Comparison of ENCODE assay signal across 19 cellular contexts in the genomic region with DNA sequence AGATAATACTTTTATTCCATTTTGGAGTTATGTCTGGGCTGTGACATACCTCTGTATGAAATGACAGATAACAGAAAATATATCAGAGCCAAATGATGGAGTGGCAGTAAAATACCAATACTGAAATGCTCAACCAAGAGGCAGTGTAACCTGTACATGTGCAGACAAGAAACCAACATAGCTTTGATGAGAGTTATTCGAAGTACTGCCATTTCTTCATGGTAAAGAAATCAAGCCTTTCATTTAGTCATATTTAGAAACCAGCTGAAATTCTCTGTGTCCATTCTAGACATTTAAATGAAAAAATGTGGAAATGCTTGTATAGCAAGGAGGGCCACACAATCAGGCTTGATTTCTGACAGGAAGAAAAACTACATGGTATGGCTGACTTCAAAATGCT.
DNase-seq lines count a peak whose midpoint lies in the region; ATAC-seq, FAIRE-seq and TF ChIP-seq lines count a peak whose summit lies in the region.
"Had no signal": no experiment of that assay in that cellular context is flagged by ENCODE, and none has a peak within 500 bp of the region (broad histone marks: within the 10 kb centered on the region; RNA-seq: fewer than 3 reads in every experiment).

No MANE protein-coding gene starts in this region.

- peaks cover 0 to 2% of the 10 kb centered on the region in 2 donors for H3K9me3 ChIP-seq in neuronal stem cell (replicated peaks in 1 of 2; ENCODE audit: control insufficient read depth in 2 of 2, insufficient read depth in 1 of 2, low read depth in 1 of 2, low read length in 2 of 2)

- H3K4me2 ChIP-seq in neuronal stem cell (ENCODE audit: insufficient read depth, low read length, poor library complexity, severe bottlenecking): no peak overlapping the region

- H4K8ac ChIP-seq in neuronal stem cell (ENCODE audit: low read depth, low read length): no peak overlapping the region

- H3K4me3 ChIP-seq in bronchial epithelial cell (ENCODE audit: low read depth, low read length) (no peak overlapping the region), neuronal stem cell (ENCODE audit: low read length in 2 of 2) (no peak overlapping the region)
- H3K4me3 ChIP-seq: GM23248 had no signal

- ATAC-seq in foreskin keratinocyte (no peak), HG02973 (IDR thresholded peaks at IDR 0.05; ENCODE audit: unreplicated experiment) (no peak)
- no peak for ATAC-seq in activated T-cell treated with anti-CD3 and anti-CD28 coated beads, Interleukin-2, amount 50 U/mL, for 72 hours (replicated peaks in 1 of 2)

- peaks cover 14% of the 10 kb centered on the region for H3K36me3 Mint-ChIP-seq in Calu3 (ENCODE audit: insufficient read depth, unreplicated experiment)
- no peaks in the 10 kb centered on the region for H3K36me3 Mint-ChIP-seq in activated T-cell treated with anti-CD3 and anti-CD28 coated beads, Interleukin-2, amount 50 U/mL, for 72 hours (ENCODE audit: insufficient read depth in 2 of 2)
- H3K36me3 Mint-ChIP-seq: CD4-positive, alpha-beta memory T cell had no signal

- H2AK5ac ChIP-seq in neuronal stem cell (ENCODE audit: low read depth, low read length): no peak overlapping the region

- H2BK12ac ChIP-seq in neuronal stem cell (ENCODE audit: low read length): no peak overlapping the region

- DNase-seq in Calu3 (no peak), bronchial epithelial cell (ENCODE audit: low read depth) (peak; percentile 56), foreskin keratinocyte (peak; percentile 13 to 52), neuronal stem cell (ENCODE audit: low spot score) (no peak), erythroblast (lab: John Stamatoyannopoulos, UW) (no peak)
- no peak for DNase-seq in activated T-cell treated with anti-CD3 and anti-CD28 coated beads, Interleukin-2, amount 50 U/mL, for 72 hours
- DNase-seq: C1 segment of cervical spinal cord; CD4-positive, alpha-beta memory T cell; COR-L47; DMS153; DMS79 treated with DMSO at 0.1 percent for 48 hours; GF-D8; GM23248; H7; HCEC 1CT had no signal

- FAIRE-seq in bronchial epithelial cell (lab: Jason Lieb, UNC): no peak
- FAIRE-seq: GM12891, GM18507, H1 had no signal

- H2BK15ac ChIP-seq in neuronal stem cell (ENCODE audit: low read length): no peak overlapping the region

- CTCF ChIA-PET in Calu3 (lab: Charles Lee): interaction anchor here (1.1 kb wide), 1 partner anchor 249 kb away, joined by 3 read pairs; no protein-coding TSS in a partner anchor

- intact Hi-C loops in Calu3 (cut with micrococcal nuclease; ENCODE audit: unreplicated experiment): loop anchor here (2.0 to 10.0 kb wide), 4 partner anchors 129 to 381 kb away; a partner anchor contains a TSS

- no peak overlapping the region for H3K4me3 Mint-ChIP-seq in Calu3 (ENCODE audit: low read depth, unreplicated experiment)
- no peak overlapping the region for H3K4me3 Mint-ChIP-seq in activated T-cell treated with anti-CD3 and anti-CD28 coated beads, Interleukin-2, amount 50 U/mL, for 72 hours
- H3K4me3 Mint-ChIP-seq: CD4-positive, alpha-beta memory T cell had no signal

- peak overlapping the region; percentile 39 for H2AFZ ChIP-seq in neuronal stem cell (ENCODE audit: low read length)
- H2AFZ ChIP-seq: GM23248 had no signal

- TF ChIP-seq POLR2A in erythroblast (IDR thresholded peaks at IDR 0.05; ENCODE audit: low read length): no peak

- H3K4me1 ChIP-seq in foreskin keratinocyte: peaks cover 24% of the 10 kb centered on the region
- H3K4me1 ChIP-seq in neuronal stem cell (ENCODE audit: control insufficient read depth in 2 of 2, insufficient read depth in 1 of 2, low read depth in 1 of 2, low read length in 2 of 2): peaks cover 1 to 4% of the 10 kb centered on the region in 2 donors

- peak overlapping the region; percentile 18 for H3K27ac ChIP-seq in foreskin keratinocyte
- no peak overlapping the region for H3K27ac ChIP-seq in neuronal stem cell (replicated peaks; ENCODE audit: low read length)
- H3K27ac ChIP-seq: GM23248 had no signal

- H3K36me3 ChIP-seq in bronchial epithelial cell (ENCODE audit: control insufficient read depth, insufficient read depth, low read length): no peaks in the 10 kb centered on the region
- H3K36me3 ChIP-seq in neuronal stem cell (replicated peaks in 1 of 2; ENCODE audit: control insufficient read depth in 2 of 2, insufficient read depth in 2 of 2, low read length in 2 of 2): no peaks in the 10 kb centered on the region

- no CpG with 5 or more reads among the region's 1 CpG for WGBS in neuronal stem cell (ENCODE audit: extremely low coverage in 2 of 2, insufficient read length in 2 of 2, insufficient replicate concordance in 1 of 2), 2 donors

- no peak overlapping the region for H3K9ac ChIP-seq in neuronal stem cell (ENCODE audit: low read depth, low read length, poor library complexity)
- H3K9ac ChIP-seq: GM23248 had no signal

- H3K4ac ChIP-seq in neuronal stem cell (ENCODE audit: low read length): no peak overlapping the region

- TF ChIP-seq CTCF in Calu3 (IDR thresholded peaks at IDR 0.05; ENCODE audit: unreplicated experiment): no peak
- no peak for TF ChIP-seq CTCF in bronchial epithelial cell (IDR thresholded peaks at IDR 0.05; ENCODE audit: insufficient read depth, low read length, severe bottlenecking)
- TF ChIP-seq CTCF in foreskin keratinocyte (conservative IDR thresholded peaks at IDR 0.05): no peak

- H3K27me3 ChIP-seq in bronchial epithelial cell (ENCODE audit: control insufficient read depth, insufficient read depth, low read length): no peaks in the 10 kb centered on the region
- H3K27me3 ChIP-seq in foreskin keratinocyte: no peaks in the 10 kb centered on the region
- no peaks in the 10 kb centered on the region for H3K27me3 ChIP-seq in neuronal stem cell (ENCODE audit: control insufficient read depth in 3 of 3, insufficient read depth in 3 of 3, low read depth in 1 of 3, low read length in 3 of 3)

- H3K9me3 Mint-ChIP-seq in Calu3 (ENCODE audit: low read depth, unreplicated experiment): peaks cover 2% of the 10 kb centered on the region
- peaks cover 1 to 2% of the 10 kb centered on the region in 2 donors for H3K9me3 Mint-ChIP-seq in activated T-cell treated with anti-CD3 and anti-CD28 coated beads, Interleukin-2, amount 50 U/mL, for 72 hours

- no peaks in the 10 kb centered on the region for H3K79me1 ChIP-seq in neuronal stem cell (ENCODE audit: low read depth, low read length)

- no peak overlapping the region for H2BK120ac ChIP-seq in neuronal stem cell (ENCODE audit: low read depth, low read length)

- no peak overlapping the region for H4K91ac ChIP-seq in neuronal stem cell (ENCODE audit: low read depth, low read length, poor library complexity)

- peaks cover 38% of the 10 kb centered on the region for H3K4me1 Mint-ChIP-seq in Calu3 (ENCODE audit: low read depth, unreplicated experiment)
- H3K4me1 Mint-ChIP-seq in activated T-cell treated with anti-CD3 and anti-CD28 coated beads, Interleukin-2, amount 50 U/mL, for 72 hours (ENCODE audit: low read depth): no peaks in the 10 kb centered on the region
- H3K4me1 Mint-ChIP-seq: CD4-positive, alpha-beta memory T cell had no signal

- no peaks in the 10 kb centered on the region for H3K27me3 Mint-ChIP-seq in Calu3 (ENCODE audit: unreplicated experiment)
- no peaks in the 10 kb centered on the region for H3K27me3 Mint-ChIP-seq in activated T-cell treated with anti-CD3 and anti-CD28 coated beads, Interleukin-2, amount 50 U/mL, for 72 hours (ENCODE audit: low read depth)
- H3K27me3 Mint-ChIP-seq: CD4-positive, alpha-beta memory T cell had no signal

- no peak overlapping the region for H3K18ac ChIP-seq in neuronal stem cell (ENCODE audit: low read length)

- H3K23ac ChIP-seq in neuronal stem cell (ENCODE audit: low read depth, low read length, poor library complexity): no peak overlapping the region

- no peak overlapping the region for H2BK5ac ChIP-seq in neuronal stem cell (ENCODE audit: low read length)

- peak overlapping the region; percentile 99 for H3K27ac Mint-ChIP-seq in Calu3 (ENCODE audit: unreplicated experiment)
- no peak overlapping the region for H3K27ac Mint-ChIP-seq in activated T-cell treated with anti-CD3 and anti-CD28 coated beads, Interleukin-2, amount 50 U/mL, for 72 hours
- H3K27ac Mint-ChIP-seq: CD4-positive, alpha-beta memory T cell had no signal

- no peak overlapping the region for H3K14ac ChIP-seq in neuronal stem cell (ENCODE audit: low read length)

- BruUV-seq in Calu3 (replicated peaks; lab: Mats Ljungman, UMichigan): no TSS peak

Comparison
In these comparisons a context has a peak if more than half of its experiments do, and no peak if none do; other contexts are left out.
1. DNase-seq: peak in bronchial epithelial cell (single experiment) and foreskin keratinocyte (2 of 2); none in Calu3 (single experiment), neuronal stem cell (single experiment), erythroblast (0 of 2) and activated T-cell treated with anti-CD3 and anti-CD28 coated beads, Interleukin-2, amount 50 U/mL, for 72 hours (0 of 2).